Comparison of ENCODE assay signal across 15 cellular contexts in genomic region chr1:111101854-111102642, GRCh38. TPM values are rescaled to one million over a fixed set of nuclear protein-coding genes. Genes with fewer than 3 reads are reported as not detected.
DNase-seq lines count a peak whose midpoint lies in the region; ATAC-seq and TF ChIP-seq lines count a peak whose summit lies in the region.
"Had no signal": no experiment of that assay in that cellular context is flagged by ENCODE, and none has a peak within 500 bp of the region (broad histone marks: within the 10 kb centered on the region; RNA-seq: fewer than 3 reads in every experiment).

No MANE protein-coding gene starts in this region.

- H3K9me3 ChIP-seq in breast epithelium (peaks cover 5 to 48% of the 10 kb centered on the region in 2 donors), colonic mucosa (no peaks in the 10 kb centered on the region)

- intact Hi-C loops in MCF 10A (cut with micrococcal nuclease) = no loop called here
- intact Hi-C loops in breast epithelium (cut with DNase I; ENCODE audit: low total_unique reads) = no loop called here
- intact Hi-C loops in colonic mucosa (cut with DNase I) = no loop called here
- intact Hi-C loops in left colon (cut with DNase I, micrococcal nuclease) = no loop called here

- TF ChIP-seq POLR2A in breast epithelium (IDR thresholded peaks at IDR 0.05) = no peak

- H3K36me3 ChIP-seq in breast epithelium (no peaks in the 10 kb centered on the region), colonic mucosa (no peaks in the 10 kb centered on the region)

- peaks cover 28% of the 10 kb centered on the region for H3K9me3 Mint-ChIP-seq in MCF 10A (ENCODE audit: unreplicated experiment)

- H3K4me3 Mint-ChIP-seq in MCF 10A (ENCODE audit: unreplicated experiment) = no peak overlapping the region
- H3K4me3 Mint-ChIP-seq: GM23338 had no signal

- peak; percentile 60 for DNase-seq in MCF 10A (ENCODE audit: unreplicated experiment)
- DNase-seq in breast epithelium (ENCODE audit: low spot score in 2 of 2) = no peak
- DNase-seq in colonic mucosa = peak; percentile 29
- peak; percentile 9 to 72 for DNase-seq in left colon
- no peak for DNase-seq in hypothalamus (lab: John Stamatoyannopoulos, UW)
- DNase-seq in NCI-H446 (lab: John Stamatoyannopoulos, UW) = no peak
- DNase-seq: 8988T, NCI-H187 treated with DMSO at 0.1 percent for 48 hours, NCI-H2171 treated with DMSO at 0.1 percent for 48 hours, NCI-H524 treated with DMSO at 0.1 percent for 48 hours had no signal

- BruUV-seq in MCF 10A (replicated peaks; lab: Mats Ljungman, UMichigan) = no TSS peak

- POLR2A ChIA-PET in MCF 10A (lab: Yijun Ruan, JAX) = interaction anchor here (0.6 to 1.2 kb wide), 3 partner anchors 37 to 264 kb away, joined by 3 to 5 read pairs (median 3); partner anchors contain the start of gene CEPT1

- TF ChIP-seq CTCF in MCF 10A (IDR thresholded peaks at IDR 0.05; ENCODE audit: unreplicated experiment) (no peak), breast epithelium (IDR thresholded peaks at IDR 0.05) (no peak), colonic mucosa (IDR thresholded peaks at IDR 0.05) (no peak)

- peak overlapping the region; percentile 4 for H3K27ac Mint-ChIP-seq in MCF 10A (ENCODE audit: low read depth, unreplicated experiment)
- H3K27ac Mint-ChIP-seq: GM23338 had no signal

- H3K27me3 ChIP-seq in breast epithelium (no peaks in the 10 kb centered on the region), colonic mucosa (no peaks in the 10 kb centered on the region)
- H3K27me3 ChIP-seq: BLaER1 had no signal

- no peak overlapping the region for H3K9ac ChIP-seq in colonic mucosa (ENCODE audit: low read depth in 2 of 2, low read length in 2 of 2)
- H3K9ac ChIP-seq: BLaER1, KMS-11 had no signal

- no peak overlapping the region for H3K27ac ChIP-seq in breast epithelium
- H3K27ac ChIP-seq in colonic mucosa = no peak overlapping the region
- H3K27ac ChIP-seq: BLaER1, KMS-11 had no signal

- no peaks in the 10 kb centered on the region for H3K4me1 ChIP-seq in breast epithelium
- H3K4me1 ChIP-seq in colonic mucosa = no peaks in the 10 kb centered on the region
- H3K4me1 ChIP-seq: BLaER1 had no signal

- CTCF ChIA-PET in MCF 10A (lab: Yijun Ruan, JAX) = interaction anchor here (0.7 to 1.3 kb wide), 2 partner anchors 49 to 166 kb away, joined by 3 read pairs; no protein-coding TSS in a partner anchor

- peak; percentile 50 for ATAC-seq in left colon
- ATAC-seq in GM21786 (IDR thresholded peaks at IDR 0.05; ENCODE audit: unreplicated experiment) = no peak
- ATAC-seq in HG03571 (IDR thresholded peaks at IDR 0.05; ENCODE audit: unreplicated experiment) = no peak
- ATAC-seq: GM23338 had no signal

- H3K36me3 Mint-ChIP-seq in MCF 10A (ENCODE audit: insufficient read depth, unreplicated experiment) = no peaks in the 10 kb centered on the region

- peaks cover 9% of the 10 kb centered on the region for H3K4me1 Mint-ChIP-seq in MCF 10A (ENCODE audit: insufficient read depth, unreplicated experiment)
- H3K4me1 Mint-ChIP-seq: GM23338 had no signal

- no peaks in the 10 kb centered on the region for H3K27me3 Mint-ChIP-seq in MCF 10A (ENCODE audit: insufficient read depth, unreplicated experiment)

- H3K4me3 ChIP-seq in breast epithelium (no peak overlapping the region), colonic mucosa (no peak overlapping the region)
- H3K4me3 ChIP-seq: BLaER1, GM23338 had no signal

RNA-seq across cellular contexts. Expression of gene DRAM2, which starts 37.8 kb away (rescaled TPM):
- total RNA-seq in MCF 10A (2022) (30.5 and 32.1 TPM in 2 replicates), breast epithelium (100 to 1,000 TPM in 1 of 3 donors, 10 to 100 TPM in 2; 51.5 to 122 (median 74.5) TPM), colonic mucosa (10 to 100 TPM; 35.8 to 88.8 TPM), left colon (10 to 100 TPM; 59.8 to 62.1 TPM)

RNA-seq across cellular contexts. Expression of gene CEPT1, which starts 38.0 kb away (rescaled TPM):
- total RNA-seq in MCF 10A (2022) (43.1 and 45.0 TPM in 2 replicates), breast epithelium (10 to 100 TPM; 49.8 to 67.7 (median 62.5) TPM), colonic mucosa (10 to 100 TPM; 35.7 to 38.7 TPM), left colon (10 to 100 TPM; 30.8 to 37.0 TPM)

Comparison
In these comparisons a context has a peak if more than half of its experiments do, and no peak if none do; other contexts are left out.
1. DNase-seq: peak in MCF 10A (single experiment), colonic mucosa (single experiment) and left colon (2 of 2); none in breast epithelium (0 of 2), hypothalamus (0 of 51) and NCI-H446 (0 of 2).